ENCODE assay signal across 9 cellular contexts in the genomic region with DNA sequence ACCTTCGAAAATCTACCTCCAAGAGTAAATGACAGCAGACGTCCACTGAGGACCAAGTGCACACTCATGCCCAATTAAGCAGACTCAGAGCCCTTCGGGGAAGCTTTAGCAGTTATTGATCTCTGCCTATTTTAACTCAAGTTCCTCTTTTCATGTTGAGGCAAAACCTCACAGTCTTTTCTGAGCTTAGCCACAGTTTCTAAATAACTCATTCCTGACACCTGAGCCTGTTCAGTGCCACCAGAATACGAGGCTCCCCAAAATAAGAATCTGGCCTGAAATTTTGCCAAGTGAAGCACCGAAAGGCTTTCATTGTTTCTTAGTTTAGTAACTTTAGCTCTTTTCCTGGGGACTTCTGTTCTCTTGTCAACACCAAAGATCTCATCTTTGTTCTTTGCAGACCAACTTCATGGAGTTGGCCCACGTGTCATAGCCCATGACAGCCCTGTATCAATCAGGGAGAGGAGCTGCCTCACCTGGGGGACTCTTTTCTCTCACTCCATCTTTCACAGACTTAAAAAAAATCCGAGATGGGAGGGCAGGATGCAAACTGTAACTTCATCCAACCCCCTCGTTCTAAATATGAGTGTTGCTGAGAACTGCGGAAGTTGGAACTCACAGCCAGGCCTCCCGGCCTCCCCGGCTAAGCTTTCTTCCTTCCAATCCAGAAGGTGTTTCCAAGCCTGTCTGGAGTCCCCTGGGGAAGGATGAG. TPM values are rescaled to one million over a fixed set of nuclear protein-coding genes. Genes with fewer than 3 reads are reported as not detected.
DNase-seq lines count a peak whose midpoint lies in the region; ATAC-seq, FAIRE-seq and TF ChIP-seq lines count a peak whose summit lies in the region.
"Had no signal": no experiment of that assay in that cellular context is flagged by ENCODE, and none has a peak within 500 bp of the region (broad histone marks: within the 10 kb centered on the region; RNA-seq: fewer than 3 reads in every experiment).

No MANE protein-coding gene starts in this region.

- WGBS in esophagus muscularis mucosa: 73% methylated on average over 9 of the region's 11 CpGs

- H3K4me3 ChIP-seq in esophagus muscularis mucosa: no peak overlapping the region
- no peak overlapping the region for H3K4me3 ChIP-seq in SJCRH30
- no peak overlapping the region for H3K4me3 ChIP-seq in PC-9

- no TSS peak for BruUV-seq in PC-9 (replicated peaks; lab: Mats Ljungman, UMichigan)

- H3K4me2 ChIP-seq in PC-9: no peak overlapping the region

- no peaks in the 10 kb centered on the region for H3K36me3 ChIP-seq in esophagus muscularis mucosa
- H3K36me3 ChIP-seq in SJCRH30: no peaks in the 10 kb centered on the region
- H3K36me3 ChIP-seq in PC-9 (ENCODE audit: low read depth): no peaks in the 10 kb centered on the region

- CTCF ChIA-PET in PC-9 (lab: Charles Lee): interaction anchor here (1.0 kb wide), 1 partner anchor 9 kb away, joined by 7 read pairs; no protein-coding TSS in a partner anchor

- H3K9me2 ChIP-seq in PC-9 (ENCODE audit: insufficient read depth): no peaks in the 10 kb centered on the region

- H3K9me3 ChIP-seq in esophagus muscularis mucosa (no peaks in the 10 kb centered on the region), SJCRH30 (replicated peaks) (no peaks in the 10 kb centered on the region), PC-9 (ENCODE audit: insufficient read depth, low read depth) (no peaks in the 10 kb centered on the region)

- intact Hi-C loops in esophagus muscularis mucosa (cut with DNase I): no loop called here
- intact Hi-C loops in PC-9 (cut with micrococcal nuclease; ENCODE audit: unreplicated experiment): no loop called here

- TF ChIP-seq POLR2A in esophagus muscularis mucosa (IDR thresholded peaks at IDR 0.05; ENCODE audit: low read depth) (no peak), H54 (IDR thresholded peaks at IDR 0.05; ENCODE audit: low read depth, low read length) (no peak)

- H3K27me3 ChIP-seq in esophagus muscularis mucosa (peaks cover 0 to 9% (median 0%) of the 10 kb centered on the region in 4 donors), SJCRH30 (no peaks in the 10 kb centered on the region), PC-9 (ENCODE audit: insufficient read depth, low read depth) (no peaks in the 10 kb centered on the region)

- no peaks in the 10 kb centered on the region for H4K20me1 ChIP-seq in PC-9 (ENCODE audit: insufficient read depth)

- ATAC-seq in GM18519 (IDR thresholded peaks at IDR 0.05; ENCODE audit: low FRiP score, unreplicated experiment) (peak; percentile 37), GM21737 (IDR thresholded peaks at IDR 0.05; ENCODE audit: unreplicated experiment) (peak; percentile 28)

- H2AFZ ChIP-seq in PC-9: no peak overlapping the region

- POLR2A ChIA-PET in PC-9 (lab: Charles Lee; ENCODE audit: unreplicated experiment): no interaction called here

- FAIRE-seq in D721Med (lab: Jason Lieb, UNC) (no peak), H54 (lab: Jason Lieb, UNC) (no peak)

- TF ChIP-seq CTCF in esophagus muscularis mucosa (IDR thresholded peaks at IDR 0.05): no peak
- no peak for TF ChIP-seq CTCF in D721Med (IDR thresholded peaks at IDR 0.05; ENCODE audit: insufficient read depth, missing control alignments)
- TF ChIP-seq CTCF in PC-9 (conservative IDR thresholded peaks at IDR 0.05): no peak

- H3K27ac ChIP-seq in esophagus muscularis mucosa (replicated peaks in 1 of 4): peak overlapping the region; percentile 50 to 75 (median 71)
- H3K27ac ChIP-seq in SJCRH30: no peak overlapping the region
- no peak overlapping the region for H3K27ac ChIP-seq in PC-9

- DNase-seq in MV-4-11 (lab: John Stamatoyannopoulos, UW): peak; percentile 94
- no peak for DNase-seq in esophagus muscularis mucosa (ENCODE audit: extremely low spot score)
- no peak for DNase-seq in D721Med (ENCODE audit: insufficient read length, low spot score)
- DNase-seq in SJCRH30: no peak
- no peak for DNase-seq in PC-9
- DNase-seq in H54 (ENCODE audit: insufficient read length, low spot score): no peak

- no peak for TF ChIP-seq EP300 in esophagus muscularis mucosa (IDR thresholded peaks at IDR 0.05)

- H3K4me1 ChIP-seq in esophagus muscularis mucosa (peaks cover 0 to 56% (median 35%) of the 10 kb centered on the region in 4 donors), SJCRH30 (peaks cover 7% of the 10 kb centered on the region), PC-9 (replicated peaks; ENCODE audit: insufficient read depth) (no peaks in the 10 kb centered on the region)

- no peaks in the 10 kb centered on the region for H3K79me2 ChIP-seq in PC-9 (ENCODE audit: low read depth)

- H3F3A ChIP-seq in PC-9 (ENCODE audit: insufficient read depth, low read depth): no peaks in the 10 kb centered on the region; the same call in 1 of the 2 replicates

RNA-seq across cellular contexts. Expression of gene INPP5D, which starts 22.2 kb away (rescaled TPM):
- total RNA-seq in esophagus muscularis mucosa (10 to 100 TPM in 3 of 4 donors, 1 to 10 TPM in 1; 8.0 to 12.5 (median 11.9) TPM), PC-9 (2021) (0.55 and 0.74 TPM in 2 replicates)
- 0.47 and 0.68 TPM in 2 replicates for total RNA-seq in SJCRH30 (2014; rRNA removed; shearing (Covaris generic))

RNA-seq across cellular contexts. Expression of gene NEU2, which starts 49.9 kb away (rescaled TPM):
- not detected for total RNA-seq in esophagus muscularis mucosa
- not detected in 2 replicates for total RNA-seq in SJCRH30 (2014; rRNA removed; shearing (Covaris generic))
- not detected in 2 replicates for total RNA-seq in PC-9 (2021)
- total RNA-seq: LHCN-M2 had no signal

Comparison
In these comparisons a context has a peak if more than half of its experiments do, and no peak if none do; other contexts are left out.
1. H3K27ac ChIP-seq: peak in esophagus muscularis mucosa (4 of 4); none in SJCRH30 (single experiment) and PC-9 (single experiment).